8 cellular contexts compared by ENCODE assay signal in genomic region chr4:6942238-6942800, GRCh38. TPM values are rescaled to one million over a fixed set of nuclear protein-coding genes. Genes with fewer than 3 reads are reported as not detected.
A peak's percentile ranks its signal among the peaks of the same experiment; 100 is the strongest.
DNase-seq lines count a peak whose midpoint lies in the region; ATAC-seq and TF ChIP-seq lines count a peak whose summit lies in the region.

No MANE protein-coding gene starts in this region.

- POLR2A ChIA-PET in activated CD4-positive, alpha-beta memory T cell treated with anti-CD3 and anti-CD28 coated beads, Interleukin-2, amount 10 ng/mL, durations not matched to agents 7 days and 5 days (lab: Charles Lee), result interaction anchor here (0.6 to 4.8 kb wide), 13 partner anchors 10 to 69 kb away, joined by 3 to 25 read pairs (median 3); partner anchors contain the start of gene TBC1D14

- ATAC-seq in GM21619 (IDR thresholded peaks at IDR 0.05; ENCODE audit: unreplicated experiment), result peak; percentile 81

- CTCF ChIA-PET in activated CD4-positive, alpha-beta memory T cell treated with anti-CD3 and anti-CD28 coated beads, Interleukin-2, amount 10 ng/mL, durations not matched to agents 7 days and 5 days (lab: Charles Lee), result interaction anchor here (0.6 to 3.0 kb wide), 6 partner anchors 15 to 128 kb away, joined by 3 to 16 read pairs (median 4); no protein-coding TSS in a partner anchor

- DNase-seq in EH (ENCODE audit: low read depth) (peak; percentile 96), KBM-7 (peak; percentile 76), fibroblast of gingiva (ENCODE audit: low read depth) (peak; percentile 95), osteocyte (ENCODE audit: extremely low spot score, unreplicated experiment) (no peak), NCI-H2029 (lab: John Stamatoyannopoulos, UW) (no peak), DMS79 treated with DMSO at 0.1 percent for 48 hours (lab: John Stamatoyannopoulos, UW) (no peak)
- peak; percentile 61 for DNase-seq in activated CD4-positive, alpha-beta memory T cell treated with anti-CD3 and anti-CD28 coated beads, Interleukin-2, amount 10 ng/mL, durations not matched to agents 7 days and 5 days

- TF ChIP-seq CTCF in osteocyte (IDR thresholded peaks at IDR 0.05), result no peak

- H3K27ac Mint-ChIP-seq in activated CD4-positive, alpha-beta memory T cell treated with anti-CD3 and anti-CD28 coated beads, Interleukin-2, amount 10 ng/mL, durations not matched to agents 7 days and 5 days, result peak overlapping the region; percentile 87
- H3K27ac Mint-ChIP-seq in osteocyte (ENCODE audit: unreplicated experiment), result peak overlapping the region; percentile 95

- in situ Hi-C loops in KBM-7 (cut with MboI; ENCODE audit: low pct_unique_long_range_greater_than_20kb, low sequenced_read_pairs), result no loop called here

- peaks cover 14% of the 10 kb centered on the region for H3K36me3 Mint-ChIP-seq in activated CD4-positive, alpha-beta memory T cell treated with anti-CD3 and anti-CD28 coated beads, Interleukin-2, amount 10 ng/mL, durations not matched to agents 7 days and 5 days (ENCODE audit: low read depth)
- no peaks in the 10 kb centered on the region for H3K36me3 Mint-ChIP-seq in osteocyte (ENCODE audit: unreplicated experiment)

- H3K4me1 Mint-ChIP-seq in activated CD4-positive, alpha-beta memory T cell treated with anti-CD3 and anti-CD28 coated beads, Interleukin-2, amount 10 ng/mL, durations not matched to agents 7 days and 5 days, result peaks cover 56% of the 10 kb centered on the region
- H3K4me1 Mint-ChIP-seq in osteocyte (ENCODE audit: unreplicated experiment), result peaks cover 60% of the 10 kb centered on the region

- peak overlapping the region; percentile 19 for H3K4me3 Mint-ChIP-seq in activated CD4-positive, alpha-beta memory T cell treated with anti-CD3 and anti-CD28 coated beads, Interleukin-2, amount 10 ng/mL, durations not matched to agents 7 days and 5 days
- peak overlapping the region; percentile 55 for H3K4me3 Mint-ChIP-seq in osteocyte (ENCODE audit: unreplicated experiment)

- no peaks in the 10 kb centered on the region for H3K27me3 Mint-ChIP-seq in activated CD4-positive, alpha-beta memory T cell treated with anti-CD3 and anti-CD28 coated beads, Interleukin-2, amount 10 ng/mL, durations not matched to agents 7 days and 5 days
- H3K27me3 Mint-ChIP-seq in osteocyte (ENCODE audit: unreplicated experiment), result no peaks in the 10 kb centered on the region

- no peaks in the 10 kb centered on the region for H3K9me3 Mint-ChIP-seq in activated CD4-positive, alpha-beta memory T cell treated with anti-CD3 and anti-CD28 coated beads, Interleukin-2, amount 10 ng/mL, durations not matched to agents 7 days and 5 days
- no peaks in the 10 kb centered on the region for H3K9me3 Mint-ChIP-seq in osteocyte (ENCODE audit: unreplicated experiment)

RNA-seq across cellular contexts. Expression of gene TBC1D14, which starts 32.7 kb away (rescaled TPM):
- total RNA-seq in activated CD4-positive, alpha-beta memory T cell treated with anti-CD3 and anti-CD28 coated beads, Interleukin-2, amount 10 ng/mL, durations not matched to agents 7 days and 5 days, result 10 to 100 TPM; 53.7 to 55.3 TPM
- total RNA-seq in osteocyte, result 31.0 and 33.2 TPM in 2 replicates

Comparison
In these comparisons a context has a peak if more than half of its experiments do, and no peak if none do; other contexts are left out.
1. DNase-seq: peak in EH (single experiment), KBM-7 (single experiment), activated CD4-positive, alpha-beta memory T cell treated with anti-CD3 and anti-CD28 coated beads, Interleukin-2, amount 10 ng/mL, durations not matched to agents 7 days and 5 days (single experiment) and fibroblast of gingiva (single experiment); none in osteocyte (single experiment), NCI-H2029 (single experiment) and DMS79 treated with DMSO at 0.1 percent for 48 hours (single experiment).